17 cellular contexts compared by ENCODE assay signal in genomic region chr14:24054646-24055045, GRCh38. TPM values are rescaled to one million over a fixed set of nuclear protein-coding genes. Genes with fewer than 3 reads are reported as not detected.
DNase-seq lines count a peak whose midpoint lies in the region; ATAC-seq and TF ChIP-seq lines count a peak whose summit lies in the region.
"Had no signal": no experiment of that assay in that cellular context is flagged by ENCODE, and none has a peak within 500 bp of the region (broad histone marks: within the 10 kb centered on the region; RNA-seq: fewer than 3 reads in every experiment).

No MANE protein-coding gene starts in this region.

- H3K4me3 Mint-ChIP-seq in activated naive CD4-positive, alpha-beta T cell treated with anti-CD3 and anti-CD28 coated beads, Interleukin-2, amount 50 U/mL, for 24 hours = peak overlapping the region; percentile 4

- no peak for ATAC-seq in sciatic nerve

- intact Hi-C loops in sciatic nerve (cut with DNase I) = loop anchor here (5.0 kb wide), 1 partner anchor 43 kb away; no protein-coding TSS in a partner anchor

- H3K27me3 Mint-ChIP-seq in activated naive CD4-positive, alpha-beta T cell treated with anti-CD3 and anti-CD28 coated beads, Interleukin-2, amount 50 U/mL, for 24 hours = peaks cover 3% of the 10 kb centered on the region

- peaks cover 21% of the 10 kb centered on the region for H3K4me1 Mint-ChIP-seq in activated naive CD4-positive, alpha-beta T cell treated with anti-CD3 and anti-CD28 coated beads, Interleukin-2, amount 50 U/mL, for 24 hours

- no peak for TF ChIP-seq CTCF in BE2C (IDR thresholded peaks at IDR 0.05; ENCODE audit: low read depth, low read length)

- H3K27ac Mint-ChIP-seq in activated naive CD4-positive, alpha-beta T cell treated with anti-CD3 and anti-CD28 coated beads, Interleukin-2, amount 50 U/mL, for 24 hours = no peak overlapping the region
- H3K27ac Mint-ChIP-seq: CD4-positive, alpha-beta memory T cell had no signal

- no peaks in the 10 kb centered on the region for H3K36me3 ChIP-seq in BE2C

- H3K27me3 ChIP-seq in BE2C = no peaks in the 10 kb centered on the region

- peaks cover 2% of the 10 kb centered on the region; the same call in 1 of the 2 replicates for H3K4me1 ChIP-seq in BE2C

- no peaks in the 10 kb centered on the region for H3K9me3 ChIP-seq in BE2C

- no peak overlapping the region for H3K4me3 ChIP-seq in BE2C (ENCODE audit: low read depth, low read length)
- H3K4me3 ChIP-seq: GM23248 had no signal

- H3K36me3 Mint-ChIP-seq in activated naive CD4-positive, alpha-beta T cell treated with anti-CD3 and anti-CD28 coated beads, Interleukin-2, amount 50 U/mL, for 24 hours = no peaks in the 10 kb centered on the region
- H3K36me3 Mint-ChIP-seq: CD4-positive, alpha-beta memory T cell had no signal

- no peaks in the 10 kb centered on the region for H3K9me3 Mint-ChIP-seq in activated naive CD4-positive, alpha-beta T cell treated with anti-CD3 and anti-CD28 coated beads, Interleukin-2, amount 50 U/mL, for 24 hours
- H3K9me3 Mint-ChIP-seq: CD4-positive, alpha-beta memory T cell had no signal

- DNase-seq in activated naive CD4-positive, alpha-beta T cell treated with Interleukin-2 at 50 U/mL for 16 hours = no peak
- peak; percentile 5 for DNase-seq in hepatic stellate cell (ENCODE audit: low spot score)
- DNase-seq in mesenteric fat pad (ENCODE audit: low spot score) = peak; percentile 86
- no peak for DNase-seq in BE2C
- DNase-seq in NCI-H748 treated with DMSO at 0.1 percent for 48 hours (lab: John Stamatoyannopoulos, UW) = no peak
- no peak for DNase-seq in sciatic nerve (ENCODE audit: low spot score)
- DNase-seq: ACHN; CD4-positive, alpha-beta memory T cell; DMS153; DMS79; GDM1; GM23248; HCEC 1CT had no signal

RNA-seq across cellular contexts. Expression of gene CARMIL3, which starts 2.8 kb away (rescaled TPM):
- 0.61 TPM for total RNA-seq in mesenteric fat pad
- 19.2 TPM for polyA plus RNA-seq in BE2C (2012; ENCODE audit: insufficient read depth, insufficient read length, low read depth)
- total RNA-seq in sciatic nerve = 0.58 TPM
- total RNA-seq: GM23248 had no signal
- polyA plus RNA-seq: CD4-positive, alpha-beta memory T cell; GM23248 had no signal

RNA-seq across cellular contexts. Expression of gene CPNE6, which starts 16.7 kb away (rescaled TPM):
- not detected for total RNA-seq in mesenteric fat pad
- not detected for polyA plus RNA-seq in BE2C (2012; ENCODE audit: insufficient read depth, insufficient read length, low read depth)
- not detected for total RNA-seq in sciatic nerve
- total RNA-seq: CD4-positive, alpha-beta memory T cell; Daoy; GM23248; HT-29 had no signal
- polyA plus RNA-seq: BJ, GM23248 had no signal

RNA-seq across cellular contexts. Expression of gene PCK2, which starts 39.5 kb away (rescaled TPM):
- total RNA-seq in mesenteric fat pad = 39.1 TPM
- polyA plus RNA-seq in BE2C (2012; ENCODE audit: insufficient read depth, insufficient read length, low read depth) = 43.9 TPM
- total RNA-seq in sciatic nerve = 11.9 TPM

RNA-seq across cellular contexts. Expression of gene DCAF11, which starts 59.9 kb away (rescaled TPM):
- total RNA-seq in mesenteric fat pad = 31.7 TPM
- 50.6 TPM for polyA plus RNA-seq in BE2C (2012; ENCODE audit: insufficient read depth, insufficient read length, low read depth)
- total RNA-seq in sciatic nerve = 47.6 TPM

Comparison
In these comparisons a context has a peak if more than half of its experiments do, and no peak if none do; other contexts are left out.
1. DNase-seq: peak in hepatic stellate cell (single experiment) and mesenteric fat pad (single experiment); none in activated naive CD4-positive, alpha-beta T cell treated with Interleukin-2 at 50 U/mL for 16 hours (single experiment), BE2C (single experiment), NCI-H748 treated with DMSO at 0.1 percent for 48 hours (single experiment) and sciatic nerve (single experiment).